ENCODE assay signal across 15 cellular contexts in genomic region chr18:2459886-2460285, GRCh38.
"Had no signal": no experiment of that assay in that cellular context is flagged by ENCODE, and none has a peak within 500 bp of the region (broad histone marks: within the 10 kb centered on the region; RNA-seq: fewer than 3 reads in every experiment).

No MANE protein-coding gene starts in this region.

- H3K27ac ChIP-seq: cardiac muscle cell, esophagus squamous epithelium, gastrocnemius medialis, heart right ventricle, ovary, stomach had no signal

- DNase-seq: activated effector memory CD4-positive, alpha-beta T cell treated with Interleukin-2 at 50 U/mL for 16 hours; activated T-cell treated with anti-CD3 and anti-CD28 coated beads, Interleukin-2, amount 50 U/mL, for 1 hour; esophagus squamous epithelium; gastrocnemius medialis; heart right ventricle; islet precursor cell; left ventricle myocardium superior; nephron progenitor cell; ovary; stimulated activated CD4-positive, alpha-beta T cell treated with anti-CD3 and anti-CD28 coated beads, Interleukin-15, amount 100 ng/mL, for 24 hours; stimulated activated CD4-positive, alpha-beta T cell treated with anti-CD3 and anti-CD28 coated beads, Interleukin-4, amount 100 ng/mL, for 24 hours; stomach; T-helper 17 cell had no signal

- ATAC-seq: activated naive CD4-positive, alpha-beta T cell treated with anti-CD3 and anti-CD28 coated beads, Interleukin-2, amount 50 U/mL, for 72 hours; gastrocnemius medialis; heart right ventricle; left ventricle myocardium superior; T-helper 17 cell had no signal
